ENCODE assay signal across 8 cellular contexts in the genomic region with DNA sequence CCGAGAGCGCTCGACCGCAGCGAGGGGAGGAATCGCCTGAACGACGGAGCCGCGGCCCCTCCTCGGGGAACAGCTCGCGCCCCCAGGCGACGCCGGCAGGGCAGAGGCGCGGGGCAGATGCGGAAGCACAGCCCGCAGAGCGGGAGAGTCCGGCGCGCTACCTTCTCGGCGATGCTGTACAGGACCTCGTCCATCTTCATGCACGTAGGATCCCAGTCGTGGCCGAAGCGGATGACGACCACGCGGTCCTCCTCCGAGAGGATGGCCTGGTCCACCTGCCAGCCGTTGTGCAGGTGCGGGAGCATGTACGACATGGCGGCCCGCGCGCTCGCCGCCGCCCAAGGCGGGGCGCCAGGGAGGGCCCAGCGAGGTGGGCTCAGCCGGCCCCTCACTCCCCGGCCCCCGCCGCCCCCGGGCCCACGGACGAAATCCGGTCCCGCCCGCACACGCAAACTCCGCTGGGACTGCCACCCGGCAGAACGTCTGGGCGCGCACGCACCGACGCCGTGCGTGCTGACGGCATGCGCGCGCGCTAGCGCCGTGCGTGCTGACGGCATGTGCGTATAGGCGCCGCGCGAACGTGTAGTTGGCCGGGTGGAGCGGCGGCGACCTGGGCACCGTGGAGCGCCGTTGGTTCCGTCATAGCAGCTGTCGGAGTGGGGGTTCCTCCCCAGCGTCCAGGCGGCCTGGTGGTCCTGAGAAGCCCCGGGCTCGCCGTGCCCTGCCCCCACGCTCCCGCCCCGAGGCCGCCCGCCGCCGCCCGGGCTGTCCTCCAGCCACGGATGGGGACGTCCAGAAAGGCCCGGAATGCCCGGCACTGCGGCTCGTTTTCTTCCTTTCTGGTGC. TPM values are rescaled to one million over a fixed set of nuclear protein-coding genes. Genes with fewer than 3 reads are reported as not detected.
A peak's percentile ranks its signal among the peaks of the same experiment; 100 is the strongest.
DNase-seq lines count a peak whose midpoint lies in the region; ATAC-seq and TF ChIP-seq lines count a peak whose summit lies in the region.

A gene with protein sequence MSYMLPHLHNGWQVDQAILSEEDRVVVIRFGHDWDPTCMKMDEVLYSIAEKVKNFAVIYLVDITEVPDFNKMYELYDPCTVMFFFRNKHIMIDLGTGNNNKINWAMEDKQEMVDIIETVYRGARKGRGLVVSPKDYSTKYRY (minus strand): TSS at position 485 of the 846 bp plus-strand sequence. CDS start 171 bp downstream, at position 314.

- H3K4me3 ChIP-seq in DOHH2 (ENCODE audit: low read length) (peak within 1 kb of the TSS; percentile 93), fibroblast of lung (replicated peaks in 1 of 4; ENCODE audit: control extremely low read depth in 1 of 4, insufficient read depth in 1 of 4, low read depth in 3 of 4, low read length in 4 of 4) (peak within 1 kb of the TSS; percentile 82 to 96 (median 94))

- H3K27me3 ChIP-seq in DOHH2 (ENCODE audit: control insufficient read depth, low read length) (peaks cover 4% of the 10 kb centered on the region), fibroblast of lung (ENCODE audit: control insufficient read depth, insufficient read depth, low read length) (no peaks in the 10 kb centered on the region)

- intact Hi-C loops in natural killer cell (cut with micrococcal nuclease), result loop anchor here (1.0 to 5.0 kb wide), 2 partner anchors 36 to 45 kb away; a partner anchor contains a TSS

- H2AFZ ChIP-seq in fibroblast of lung (ENCODE audit: low read length), result peak within 1 kb of the TSS; percentile 78

- H3K9me2 ChIP-seq in DOHH2 (replicated peaks; ENCODE audit: control insufficient read depth, low read length), result no peaks in the 10 kb centered on the region

- H3K79me2 ChIP-seq in DOHH2 (ENCODE audit: control insufficient read depth, low read length) (peaks cover 59% of the 10 kb centered on the region), fibroblast of lung (ENCODE audit: control insufficient read depth, insufficient read depth, low read length) (peaks cover 49% of the 10 kb centered on the region)

- H3K4me1 ChIP-seq in DOHH2 (ENCODE audit: control insufficient read depth, low read length), result peaks cover 28% of the 10 kb centered on the region
- peaks cover 2% of the 10 kb centered on the region for H3K4me1 ChIP-seq in fibroblast of lung (ENCODE audit: control insufficient read depth, extremely low read depth, insufficient read depth, low read length)

- no peaks in the 10 kb centered on the region for H3F3A ChIP-seq in DOHH2 (ENCODE audit: control insufficient read depth, insufficient read depth)

- H3K36me3 ChIP-seq in DOHH2 (ENCODE audit: control insufficient read depth, low read length) (peaks cover 47% of the 10 kb centered on the region), fibroblast of lung (ENCODE audit: control insufficient read depth, insufficient read depth, low read length) (no peaks in the 10 kb centered on the region)

- H4K20me1 ChIP-seq in DOHH2 (ENCODE audit: control insufficient read depth, insufficient read depth, low read depth, low read length) (peaks cover 41% of the 10 kb centered on the region; the same call in 1 of the 2 replicates), fibroblast of lung (ENCODE audit: control insufficient read depth, extremely low read depth, insufficient read depth, low read length) (peaks cover 2% of the 10 kb centered on the region)

- no peaks in the 10 kb centered on the region for H3K27me3 Mint-ChIP-seq in natural killer cell (ENCODE audit: low read depth in 2 of 2)

- peak within 1 kb of the TSS; percentile 97 for H3K4me3 Mint-ChIP-seq in natural killer cell

- peak within 1 kb of the TSS; percentile 90 to 94 for H3K27ac Mint-ChIP-seq in natural killer cell

- H3K36me3 Mint-ChIP-seq in natural killer cell, result no peaks in the 10 kb centered on the region

- H3K4me1 Mint-ChIP-seq in natural killer cell, result peaks cover 35 to 36% of the 10 kb centered on the region in 2 donors

- peak; percentile 64 for TF ChIP-seq CTCF in DOHH2 (IDR thresholded peaks at IDR 0.05; ENCODE audit: low read depth, low read length, poor library complexity, severe bottlenecking)
- TF ChIP-seq CTCF in fibroblast of lung (conservative IDR thresholded peaks at IDR 0.05 in 1 of 2, IDR thresholded peaks at IDR 0.05 in 1 of 2; ENCODE audit: low read depth in 1 of 2, low read length in 2 of 2), result peak; percentile 18 to 30
- TF ChIP-seq CTCF in natural killer cell (IDR thresholded peaks at IDR 0.05), result no peak

- in situ Hi-C loops in KBM-7 (cut with MboI; ENCODE audit: low pct_unique_long_range_greater_than_20kb, low sequenced_read_pairs), result no loop called here

- peak within 1 kb of the TSS; percentile 97 for H3K9ac ChIP-seq in fibroblast of lung (ENCODE audit: insufficient read depth, low read length)

- no peaks in the 10 kb centered on the region for H3K9me3 ChIP-seq in DOHH2 (ENCODE audit: control insufficient read depth, insufficient read depth, low read length)
- H3K9me3 ChIP-seq in fibroblast of lung (ENCODE audit: control insufficient read depth, insufficient read depth, low read depth, low read length), result no peaks in the 10 kb centered on the region

- H3K4me2 ChIP-seq in DOHH2 (ENCODE audit: low read length), result peak within 1 kb of the TSS; percentile 74
- H3K4me2 ChIP-seq in fibroblast of lung (ENCODE audit: extremely low read depth, insufficient read depth, low read length), result peak within 1 kb of the TSS; percentile 97

- no peaks in the 10 kb centered on the region for H3K9me3 Mint-ChIP-seq in natural killer cell

- H3K27ac ChIP-seq in DOHH2 (ENCODE audit: low read depth, low read length), result peak within 1 kb of the TSS; percentile 71
- peak within 1 kb of the TSS; percentile 98 for H3K27ac ChIP-seq in fibroblast of lung (ENCODE audit: insufficient read depth, low read length)

- DNase-seq in KBM-7 (peak; percentile 84), RPMI8226 (peak; percentile 97), fibroblast of lung (ENCODE audit: low read depth in 2 of 2) (peak; percentile 88), natural killer cell (peak; percentile 83)
- DNase-seq in activated T-helper 1 cell treated with anti-CD3 and anti-CD28 coated beads, Interleukin-2, amount 50 U/mL, for 16 hours (ENCODE audit: low read depth in 1 of 2, low spot score in 1 of 2), result peak; percentile 71 to 80
- DNase-seq in stimulated activated naive CD4-positive, alpha-beta T cell treated with Interleukin-2 at 50 U/mL for 16 hours (lab: John Stamatoyannopoulos, UW), result peak; percentile 80

- ATAC-seq in GM21717 (IDR thresholded peaks at IDR 0.05; ENCODE audit: unreplicated experiment) (peak; percentile 97), natural killer cell (peak; percentile 91 to 97 (median 92))

RNA-seq across cellular contexts. Expression of the gene that starts here (rescaled TPM):
- total RNA-seq in fibroblast of lung, result 21.1 and 39.5 TPM in 2 replicates
- 101 and 117 TPM in 2 replicates for polyA plus RNA-seq in fibroblast of lung
- polyA plus RNA-seq in fibroblast of lung (2012), result 147 and 173 TPM in 2 replicates
- polyA minus RNA-seq in fibroblast of lung (ENCODE audit: low replicate concordance), result 11.0 and 40.6 TPM in 2 replicates
- 10 to 100 TPM; 63.2 to 69.1 (median 66.4) TPM for total RNA-seq in natural killer cell

Comparison
In these comparisons a context has a peak if more than half of its experiments do, and no peak if none do; other contexts are left out.
1. Peak in every context shown above with its lines: DNase-seq, ATAC-seq, H3K4me3 ChIP-seq and H3K27ac ChIP-seq.